In genomic region chr5:153818626-153819025, GRCh38 we compare ENCODE assay signal across 19 cellular contexts.
"Had no signal": no experiment of that assay in that cellular context is flagged by ENCODE, and none has a peak within 500 bp of the region (broad histone marks: within the 10 kb centered on the region; RNA-seq: fewer than 3 reads in every experiment).

No MANE protein-coding gene starts in this region.

- H3K27me3 ChIP-seq: adrenal gland, pancreas, spleen, suprapubic skin had no signal

- ATAC-seq: activated CD8-positive, alpha-beta T cell treated with anti-CD3 and anti-CD28 coated beads, Interleukin-2, amount 10 ng/mL, durations not matched to agents 7 days and 5 days; mucosa of descending colon; naive thymus-derived CD8-positive, alpha-beta T cell; pancreas; sciatic nerve had no signal

- H3K36me3 ChIP-seq: adrenal gland, pancreas, spleen, suprapubic skin had no signal

- H3K4me1 ChIP-seq: adrenal gland, pancreas, spleen, suprapubic skin had no signal

- H3K9me3 ChIP-seq: adrenal gland, mucosa of descending colon, pancreas, spleen, suprapubic skin had no signal

- H3K4me3 ChIP-seq: adrenal gland, coronary artery, mucosa of descending colon, pancreas, spleen, suprapubic skin had no signal

- DNase-seq: activated CD4-positive, alpha-beta T cell treated with anti-CD3 and anti-CD28 coated beads, Interleukin-2, amount 10 ng/mL, durations not matched to agents 24 days and 14 days; activated CD4-positive, CD25-positive, alpha-beta regulatory T cell; activated CD8-positive, alpha-beta memory T cell treated with anti-CD3 and anti-CD28 coated beads, Interleukin-2, amount 50 U/mL, for 4 hours; activated CD8-positive, alpha-beta T cell treated with anti-CD3 and anti-CD28 coated beads, Interleukin-2, amount 10 ng/mL, durations not matched to agents 7 days and 5 days; activated effector memory CD4-positive, alpha-beta T cell treated with anti-CD3 and anti-CD28 coated beads, Interleukin-2, amount 50 U/mL, for 16 hours; activated T-cell treated with anti-CD3 and anti-CD28 coated beads, Interleukin-2, amount 50 U/mL, for 48 hours; adrenal gland; central memory CD4-positive, alpha-beta T cell; effector memory CD4-positive, alpha-beta T cell; islet precursor cell; mucosa of descending colon; naive thymus-derived CD8-positive, alpha-beta T cell; pancreas; spleen; trophoblast cell had no signal

- H3K27ac ChIP-seq: adrenal gland, coronary artery, epithelial cell of prostate, pancreas, spleen, suprapubic skin had no signal
